Comparison of ENCODE assay signal across 11 cellular contexts in genomic region chr7:7989985-7990761, GRCh38. TPM values are rescaled to one million over a fixed set of nuclear protein-coding genes. Genes with fewer than 3 reads are reported as not detected.
DNase-seq lines count a peak whose midpoint lies in the region; ATAC-seq, FAIRE-seq and TF ChIP-seq lines count a peak whose summit lies in the region.
"Had no signal": no experiment of that assay in that cellular context is flagged by ENCODE, and none has a peak within 500 bp of the region (broad histone marks: within the 10 kb centered on the region; RNA-seq: fewer than 3 reads in every experiment).

No MANE protein-coding gene starts in this region.

- in situ Hi-C loops in IMR-90 (cut with MboI; ENCODE audit: low sequenced_read_pairs) (no loop called here), K562 (cut with MboI) (no loop called here)

- peak overlapping the region; percentile 68 for H3K27ac Mint-ChIP-seq in CD4-positive, alpha-beta T cell
- H3K27ac Mint-ChIP-seq in naive thymus-derived CD4-positive, alpha-beta T cell = peak overlapping the region; percentile 35 to 86 (median 70)

- H4K8ac ChIP-seq in IMR-90 (ENCODE audit: low read depth in 2 of 2, low read length in 2 of 2) = no peak overlapping the region

- H3K56ac ChIP-seq in IMR-90 (ENCODE audit: extremely low read depth, insufficient read depth, low read length) = no peak overlapping the region

- peaks cover 11% of the 10 kb centered on the region for H3K9me3 ChIP-seq in CD4-positive, alpha-beta T cell (ENCODE audit: control insufficient read depth, low read length)
- H3K9me3 ChIP-seq in IMR-90 (ENCODE audit: control insufficient read depth, insufficient read depth, low read length) (peaks cover 2% of the 10 kb centered on the region; the same call in 1 of the 2 replicates), K562 (replicated peaks; ENCODE audit: control insufficient read depth, insufficient read depth, low read depth, low read length) (peaks cover 3% of the 10 kb centered on the region)
- H3K9me3 ChIP-seq in naive thymus-derived CD4-positive, alpha-beta T cell (ENCODE audit: control insufficient read depth in 2 of 3, low read length in 3 of 3) = peaks cover 0 to 11% (median 0%) of the 10 kb centered on the region in 3 experiments

- H4K91ac ChIP-seq in IMR-90 (ENCODE audit: insufficient read depth, low read depth, low read length) = no peak overlapping the region

- no CpG with 5 or more reads among the region's 4 CpGs for WGBS in IMR-90 (ENCODE audit: extremely low coverage in 2 of 2, insufficient read length in 1 of 2), 2 experiments
- 39% methylated on average over 4 of the region's 4 CpGs for WGBS in K562 (ENCODE audit: insufficient coverage, low coverage, missing lambda C conversion rate)

- no peak overlapping the region for H2BK15ac ChIP-seq in IMR-90 (ENCODE audit: low read depth, low read length)

- H3K23ac ChIP-seq in IMR-90 (ENCODE audit: low read depth, low read length) = no peak overlapping the region

- H2AK9ac ChIP-seq in IMR-90 (replicated peaks; ENCODE audit: low read depth, low read length, poor library complexity) = no peak overlapping the region

- H3K79me1 ChIP-seq in IMR-90 (ENCODE audit: low read depth in 1 of 2, low read length in 2 of 2) = peaks cover 10 to 19% of the 10 kb centered on the region in 2 experiments

- no peak for TF ChIP-seq CTCF in CD4-positive, alpha-beta T cell (IDR thresholded peaks at IDR 0.05)
- TF ChIP-seq CTCF in IMR-90 (conservative IDR thresholded peaks at IDR 0.05; ENCODE audit: low read depth, low read length) = no peak
- TF ChIP-seq CTCF in K562 (IDR thresholded peaks at IDR 0.05 in 2 of 3, conservative IDR thresholded peaks at IDR 0.05 in 1 of 3; ENCODE audit: insufficient read depth in 2 of 3, low read depth in 1 of 3, low read length in 3 of 3) = no peak

- no peaks in the 10 kb centered on the region; the same call in 1 of the 2 replicates for H4K20me1 ChIP-seq in IMR-90 (ENCODE audit: insufficient read depth, low read length)
- no peaks in the 10 kb centered on the region for H4K20me1 ChIP-seq in K562 (replicated peaks; ENCODE audit: control insufficient read depth, insufficient read depth, low read length)

- H3K4me3 ChIP-seq in IMR-90 (ENCODE audit: insufficient read depth, low read depth, low read length) (no peak overlapping the region), K562 (no peak overlapping the region)
- H3K4me3 ChIP-seq in naive thymus-derived CD4-positive, alpha-beta T cell (ENCODE audit: low read length) = peak overlapping the region; percentile 17

- no peaks in the 10 kb centered on the region for H3K4me1 ChIP-seq in IMR-90 (ENCODE audit: control insufficient read depth, insufficient read depth, low read length)
- H3K4me1 ChIP-seq in K562 (replicated peaks in 1 of 2; ENCODE audit: control insufficient read depth in 2 of 2, insufficient read depth in 2 of 2, low read length in 2 of 2) = peaks cover 0 to 12% of the 10 kb centered on the region in 2 experiments; a peak in 2 of 5 replicates
- peaks cover 12 to 24% of the 10 kb centered on the region in 2 donors for H3K4me1 ChIP-seq in naive thymus-derived CD4-positive, alpha-beta T cell (ENCODE audit: control insufficient read depth in 2 of 2, insufficient read depth in 2 of 2, low read length in 2 of 2)

- FAIRE-seq in K562 (lab: Jason Lieb, UNC) = peak; percentile 11

- H3K36me3 Mint-ChIP-seq in CD4-positive, alpha-beta T cell (ENCODE audit: low read depth) = peaks cover 37% of the 10 kb centered on the region
- H3K36me3 Mint-ChIP-seq in naive thymus-derived CD4-positive, alpha-beta T cell = peaks cover 9 to 25% (median 22%) of the 10 kb centered on the region in 5 donors

- no peaks in the 10 kb centered on the region for H3K27me3 Mint-ChIP-seq in CD4-positive, alpha-beta T cell
- no peaks in the 10 kb centered on the region for H3K27me3 Mint-ChIP-seq in naive thymus-derived CD4-positive, alpha-beta T cell

- no peak overlapping the region for H3K18ac ChIP-seq in IMR-90 (ENCODE audit: low read depth, low read length)

- H3K9ac ChIP-seq in IMR-90 (ENCODE audit: low read depth, low read length) (no peak overlapping the region), K562 (ENCODE audit: insufficient read depth in 1 of 2, low read depth in 2 of 2, low read length in 2 of 2) (peak overlapping the region in 1 of 2 experiments; percentile 18; a peak in 2 of 4 replicates)

- H3K27ac ChIP-seq in CD4-positive, alpha-beta T cell (ENCODE audit: low read depth, low read length) = no peak overlapping the region
- H3K27ac ChIP-seq in IMR-90 (ENCODE audit: insufficient read depth, low read length) (no peak overlapping the region), K562 (ENCODE audit: extremely low read depth, low read depth, low read length) (peak overlapping the region; percentile 5; the same call in 2 of the 3 replicates)
- H3K27ac ChIP-seq in naive thymus-derived CD4-positive, alpha-beta T cell (ENCODE audit: low read depth, low read length) = peak overlapping the region; percentile 52

- peak; percentile 26 for ATAC-seq in CD4-positive, alpha-beta T cell (ENCODE audit: poor library complexity)
- ATAC-seq in IMR-90 (ENCODE audit: low read depth) = peak; percentile 29; the same call in 1 of the 2 replicates
- ATAC-seq in K562 = peak; percentile 49
- ATAC-seq in naive thymus-derived CD4-positive, alpha-beta T cell = no peak

- no peaks in the 10 kb centered on the region for H3K36me3 ChIP-seq in IMR-90 (ENCODE audit: control insufficient read depth, insufficient read depth, low read length)
- no peaks in the 10 kb centered on the region for H3K36me3 ChIP-seq in K562 (ENCODE audit: control insufficient read depth, insufficient read depth, low read length)
- no peaks in the 10 kb centered on the region for H3K36me3 ChIP-seq in naive thymus-derived CD4-positive, alpha-beta T cell (ENCODE audit: control insufficient read depth in 2 of 3, insufficient read depth in 3 of 3, low read length in 3 of 3)

- no peak overlapping the region for H2BK20ac ChIP-seq in IMR-90 (ENCODE audit: low read depth, low read length)

- H3K4ac ChIP-seq in IMR-90 (ENCODE audit: low read depth, low read length) = no peak overlapping the region

- no peak overlapping the region for H4K5ac ChIP-seq in IMR-90 (ENCODE audit: low read depth, low read length)

- H2BK120ac ChIP-seq in IMR-90 (ENCODE audit: low read depth, low read length) = no peak overlapping the region

- TF ChIP-seq POLR2A in IMR-90 (IDR thresholded peaks at IDR 0.05; ENCODE audit: low read depth, low read length) (no peak), K562 (conservative IDR thresholded peaks at IDR 0.05) (no peak)

- H3K9me1 ChIP-seq in IMR-90 (ENCODE audit: insufficient read depth, low read length) = no peaks in the 10 kb centered on the region
- no peaks in the 10 kb centered on the region for H3K9me1 ChIP-seq in K562 (ENCODE audit: control insufficient read depth, insufficient read depth, low read length)

- intact Hi-C loops in CD4-positive, alpha-beta T cell (cut with DNase I, micrococcal nuclease) = loop anchor here (2.0 kb wide), 2 partner anchors 17 to 19 kb away; no protein-coding TSS in a partner anchor
- intact Hi-C loops in IMR-90 (cut with micrococcal nuclease) (no loop called here), K562 (cut with micrococcal nuclease) (no loop called here)
- intact Hi-C loops in naive thymus-derived CD4-positive, alpha-beta T cell (cut with micrococcal nuclease) = loop anchor here (1.0 to 2.0 kb wide), 3 partner anchors 9 to 22 kb away; partner anchors contain the start of gene GLCCI1 (in 1 of the 2)

- dilution Hi-C loops in IMR-90 (cut with HindIII; ENCODE audit: low sequenced_read_pairs, unreplicated experiment) = no loop called here

- TF ChIP-seq RAD21 in IMR-90 (IDR thresholded peaks at IDR 0.05; ENCODE audit: low read length) (no peak), K562 (CRISPR knock-in tag; conservative IDR thresholded peaks at IDR 0.05 in 1 of 2, IDR thresholded peaks at IDR 0.05 in 1 of 2) (no peak)

- H3K4me2 ChIP-seq in IMR-90 (ENCODE audit: low read depth, low read length) (peak overlapping the region; percentile 97), K562 (ENCODE audit: insufficient read depth, low read length) (peak overlapping the region; percentile 16; the same call in 1 of the 2 replicates)

- POLR2A ChIA-PET in CD4-positive, alpha-beta T cell (lab: Charles Lee) = interaction anchor here (0.7 to 3.2 kb wide), 10 partner anchors 10 to 350 kb away, joined by 3 to 54 read pairs (median 5); partner anchors contain the start of genes GLCCI1 and UMAD1
- POLR2A ChIA-PET in IMR-90 (lab: Charles Lee; ENCODE audit: unreplicated experiment) (no interaction called here), K562 (lab: Yijun Ruan, JAX) (interaction anchor here (0.7 to 2.0 kb wide), 3 partner anchors 10 to 20 kb away, joined by 3 to 12 read pairs (median 3); no protein-coding TSS in a partner anchor)
- POLR2A ChIA-PET in naive thymus-derived CD4-positive, alpha-beta T cell (lab: Charles Lee) = interaction anchor here (0.5 to 3.2 kb wide), 9 partner anchors 8 to 826 kb away, joined by 3 to 33 read pairs (median 3); partner anchors contain the start of gene GLCCI1

- no peak overlapping the region for H3K14ac ChIP-seq in IMR-90 (replicated peaks; ENCODE audit: low read depth, low read length)

- DNase-seq in CD4-positive, alpha-beta T cell = no peak
- DNase-seq in IMR-90 (no peak), K562 (ENCODE audit: extremely low read depth in 1 of 4, low spot score in 3 of 4) (no peak), NCI-H524 (lab: John Stamatoyannopoulos, UW) (no peak), CD1c-positive myeloid dendritic cell (ENCODE audit: extremely low spot score) (no peak), NCI-H526 (lab: John Stamatoyannopoulos, UW) (no peak), NCI-H1417 (lab: John Stamatoyannopoulos, UW) (no peak)
- DNase-seq in naive thymus-derived CD4-positive, alpha-beta T cell = no peak
- DNase-seq: DMS153, NCI-H510A treated with DMSO at 0.1 percent for 48 hours, retina had no signal

- H2AFZ ChIP-seq in IMR-90 (replicated peaks; ENCODE audit: low read length, poor library complexity) (no peak overlapping the region), K562 (ENCODE audit: low read depth, low read length) (no peak overlapping the region)

- CTCF ChIA-PET in CD4-positive, alpha-beta T cell (lab: Charles Lee) = interaction anchor here (0.9 to 2.1 kb wide), 5 partner anchors 8 to 46 kb away, joined by 3 to 12 read pairs (median 4); no protein-coding TSS in a partner anchor
- CTCF ChIA-PET in IMR-90 (lab: Yijun Ruan, JAX) (interaction anchor here (1.5 kb wide), 1 partner anchor 10 kb away, joined by 4 read pairs; no protein-coding TSS in a partner anchor), K562 (lab: Yijun Ruan, JAX; ENCODE audit: low intra/inter-chr PET ratio) (interaction anchor here (0.6 kb wide), 1 partner anchor 629 kb away, joined by 4 read pairs; no protein-coding TSS in a partner anchor)
- CTCF ChIA-PET in naive thymus-derived CD4-positive, alpha-beta T cell (lab: Charles Lee) = interaction anchor here (0.8 to 1.8 kb wide), 4 partner anchors 9 to 199 kb away, joined by 3 to 4 read pairs (median 4); no protein-coding TSS in a partner anchor

- peaks cover 30% of the 10 kb centered on the region for H3K79me2 ChIP-seq in K562 (ENCODE audit: control insufficient read depth, insufficient read depth, low read length)

- H2BK5ac ChIP-seq in IMR-90 (ENCODE audit: low read depth, low read length, poor library complexity, severe bottlenecking) = no peak overlapping the region

- TF ChIP-seq EP300 in K562 (IDR thresholded peaks at IDR 0.05; ENCODE audit: low read length) = no peak

- H3K27me3 ChIP-seq in CD4-positive, alpha-beta T cell (ENCODE audit: control insufficient read depth, insufficient read depth, low read length) = no peaks in the 10 kb centered on the region
- no peaks in the 10 kb centered on the region for H3K27me3 ChIP-seq in IMR-90 (ENCODE audit: control insufficient read depth, insufficient read depth, low read length)
- no peaks in the 10 kb centered on the region for H3K27me3 ChIP-seq in K562 (ENCODE audit: control insufficient read depth in 2 of 2, insufficient read depth in 2 of 2, low read length in 2 of 2)
- no peaks in the 10 kb centered on the region for H3K27me3 ChIP-seq in naive thymus-derived CD4-positive, alpha-beta T cell (ENCODE audit: control insufficient read depth in 2 of 2, insufficient read depth in 2 of 2, low read length in 2 of 2)

- H3K4me1 Mint-ChIP-seq in CD4-positive, alpha-beta T cell (ENCODE audit: low read depth) = peaks cover 66% of the 10 kb centered on the region
- peaks cover 27 to 69% (median 58%) of the 10 kb centered on the region in 7 donors for H3K4me1 Mint-ChIP-seq in naive thymus-derived CD4-positive, alpha-beta T cell

- BruUV-seq in IMR-90 (replicated peaks; lab: Mats Ljungman, UMichigan) (no TSS peak), K562 (replicated peaks; lab: Mats Ljungman, UMichigan) (no TSS peak)

- H3K9me3 Mint-ChIP-seq in CD4-positive, alpha-beta T cell = peaks cover 8% of the 10 kb centered on the region
- H3K9me3 Mint-ChIP-seq in naive thymus-derived CD4-positive, alpha-beta T cell = peaks cover 3 to 30% (median 16%) of the 10 kb centered on the region in 11 donors

- peak overlapping the region; percentile 77 for H3K4me3 Mint-ChIP-seq in CD4-positive, alpha-beta T cell
- H3K4me3 Mint-ChIP-seq in naive thymus-derived CD4-positive, alpha-beta T cell = peak overlapping the region; percentile 17 to 87 (median 79)

- no peak overlapping the region for H2AK5ac ChIP-seq in IMR-90 (ENCODE audit: low read depth, low read length)

RNA-seq across cellular contexts. Expression of gene GLCCI1, which starts 21.6 kb away (rescaled TPM):
- 10 to 100 TPM; 22.2 to 22.3 TPM for total RNA-seq in CD4-positive, alpha-beta T cell
- total RNA-seq in IMR-90 (2012; rRNA removed) (4.1 and 7.8 TPM in 2 replicates), K562 (2014; rRNA removed) (2.8 and 4.6 TPM in 2 replicates), K562 (2014; rRNA removed; fragmentation: Illumina TruSeq; extraction: Trizol) (9.5 and 9.7 TPM in 2 replicates), K562 (2015; rRNA removed; fragmentation: Illumina TruSeq; extraction: Trizol) (6.5 and 7.3 TPM in 2 replicates), K562 (2021) (11.2 and 11.9 TPM in 2 replicates)
- polyA plus RNA-seq in IMR-90 (2012; rRNA removed) (6.2 and 8.9 TPM in 2 replicates), K562 (2011; rRNA removed) (7.2 and 16.6 TPM in 2 replicates), K562 (2014; fragmentation: Illumina TruSeq; extraction: Trizol) (7.7 and 8.1 TPM in 2 replicates), K562 (2014; fragmentation: Nextera tagmentation; extraction: Ambion mirVana) (1 to 10 TPM; 2.7 TPM), K562 (2014; rRNA removed) (5.1 and 6.0 TPM in 2 replicates)
- 2.3 and 3.1 TPM in 2 replicates for polyA plus RNA-seq in IMR-90 (2012; cell fraction: cytosol; rRNA removed)
- polyA plus RNA-seq in IMR-90 (2012; cell fraction: nucleus; rRNA removed; ENCODE audit: low replicate concordance) = 6.2 and 20.3 TPM in 2 replicates
- 28.3 and 49.4 TPM in 2 replicates for total RNA-seq in K562 (2011; cell fraction: chromatin; rRNA removed; ENCODE audit: low replicate concordance)
- 10.5 and 18.9 TPM in 2 replicates for total RNA-seq in K562 (2011; cell fraction: nucleolus; rRNA removed)
- 21.6 and 29.6 TPM in 2 replicates for total RNA-seq in K562 (2011; cell fraction: nucleoplasm; rRNA removed)
- 2.7 and 6.5 TPM in 2 replicates for polyA plus RNA-seq in K562 (2011; cell fraction: cytosol; rRNA removed)
- polyA plus RNA-seq in K562 (2011; cell fraction: nucleus; rRNA removed) = 13.2 and 20.1 TPM in 2 replicates
- polyA plus RNA-seq in K562 (2012) = 8.4 and 11.0 TPM in 2 replicates
- polyA minus RNA-seq in K562 (2011; rRNA and poly(A)+ RNA removed) = 13.8 and 36.3 TPM in 2 replicates
- 3.7 and 9.9 TPM in 2 replicates for polyA minus RNA-seq in K562 (2011; cell fraction: cytosol; rRNA and poly(A)+ RNA removed)
- 8.6 and 31.3 TPM in 2 replicates for polyA minus RNA-seq in K562 (2011; cell fraction: nucleus; rRNA and poly(A)+ RNA removed)
- 10 to 100 TPM; 24.9 to 43.1 (median 35.4) TPM for total RNA-seq in naive thymus-derived CD4-positive, alpha-beta T cell
- polyA plus RNA-seq in naive thymus-derived CD4-positive, alpha-beta T cell = 10 to 100 TPM in 1 of 2 donors, 1 to 10 TPM in 1; 6.9 to 12.7 TPM

Comparison
In these comparisons a context has a peak if more than half of its experiments do, and no peak if none do; other contexts are left out.
1. H3K27ac ChIP-seq: peak in K562 (single experiment) and naive thymus-derived CD4-positive, alpha-beta T cell (single experiment); none in CD4-positive, alpha-beta T cell (single experiment) and IMR-90 (single experiment).
2. intact Hi-C loops: an anchor here in CD4-positive, alpha-beta T cell (2.0 kb wide) and naive thymus-derived CD4-positive, alpha-beta T cell (1.0 to 2.0 kb wide); none called in IMR-90 and K562.